Comparison of ENCODE assay signal across 31 cellular contexts in the genomic region with DNA sequence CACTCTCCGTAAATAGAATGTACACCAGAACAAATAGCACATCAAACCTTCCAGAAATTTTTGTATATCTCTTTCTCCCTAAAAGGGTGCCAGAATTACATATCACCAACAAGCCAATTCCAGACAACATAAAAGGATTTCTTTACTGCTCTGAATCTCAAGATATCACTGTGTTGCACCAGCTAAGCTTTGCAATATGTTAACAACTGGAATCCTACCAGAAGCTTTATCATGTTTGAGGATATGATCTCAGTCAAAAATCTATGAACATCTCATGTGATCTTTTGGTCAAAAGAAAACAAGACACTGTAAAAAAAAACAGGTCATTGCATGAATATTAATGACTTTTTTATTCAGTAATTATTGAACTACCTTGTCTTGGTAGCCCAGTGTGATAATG.
DNase-seq lines count a peak whose midpoint lies in the region; ATAC-seq and TF ChIP-seq lines count a peak whose summit lies in the region.
"Had no signal": no experiment of that assay in that cellular context is flagged by ENCODE, and none has a peak within 500 bp of the region (broad histone marks: within the 10 kb centered on the region; RNA-seq: fewer than 3 reads in every experiment).

No MANE protein-coding gene starts in this region.

- H3K9me3 Mint-ChIP-seq in stimulated activated naive B cell treated with anti-CD40 and anti-IgM and Interleukin-4, amounts not matched to agents 10 μg/mL and 1 μg/mL and 100 μg/mL, for 72 hours, result no peaks in the 10 kb centered on the region
- H3K9me3 Mint-ChIP-seq: CD14-positive monocyte; CD4-positive, alpha-beta memory T cell; CD4-positive, alpha-beta T cell; CD4-positive, CD25-positive, alpha-beta regulatory T cell; CD8-positive, alpha-beta memory T cell; CD8-positive, alpha-beta T cell had no signal

- ATAC-seq in stimulated activated naive B cell treated with anti-CD40 and anti-IgM and Interleukin-4, amounts not matched to agents 10 μg/mL and 1 μg/mL and 100 μg/mL, for 72 hours (replicated peaks), result no peak
- ATAC-seq: A549; CD8-positive, alpha-beta T cell had no signal

- no peaks in the 10 kb centered on the region for H3K4me1 Mint-ChIP-seq in stimulated activated naive B cell treated with anti-CD40 and anti-IgM and Interleukin-4, amounts not matched to agents 10 μg/mL and 1 μg/mL and 100 μg/mL, for 72 hours
- H3K4me1 Mint-ChIP-seq: B cell; CD14-positive monocyte; CD4-positive, alpha-beta memory T cell; CD4-positive, CD25-positive, alpha-beta regulatory T cell; CD8-positive, alpha-beta memory T cell had no signal

- H3K36me3 Mint-ChIP-seq in stimulated activated naive B cell treated with anti-CD40 and anti-IgM and Interleukin-4, amounts not matched to agents 10 μg/mL and 1 μg/mL and 100 μg/mL, for 72 hours, result no peaks in the 10 kb centered on the region
- H3K36me3 Mint-ChIP-seq: CD14-positive monocyte; CD4-positive, alpha-beta memory T cell; CD4-positive, CD25-positive, alpha-beta regulatory T cell; CD8-positive, alpha-beta memory T cell; CD8-positive, alpha-beta T cell had no signal

- DNase-seq in NCI-H226 (peak; percentile 4), inferior parietal cortex (ENCODE audit: extremely low spot score) (peak; percentile 54), middle frontal gyrus (ENCODE audit: extremely low spot score, low spot score) (peak; percentile 46), superior temporal gyrus (ENCODE audit: extremely low spot score) (peak; percentile 65), GM10266 (ENCODE audit: extremely low spot score) (no peak), NCI-H69 (lab: John Stamatoyannopoulos, UW) (no peak)
- DNase-seq in stimulated activated naive B cell treated with anti-CD40 and anti-IgM and Interleukin-4, amounts not matched to agents 10 μg/mL and 1 μg/mL and 100 μg/mL, for 72 hours, result no peak
- no peak for DNase-seq in NK-92 treated with Interleukin-12 subunit alpha and Interleukin-12 subunit beta, amount 100 ng/mL, for 24 hours (lab: John Stamatoyannopoulos, UW)
- DNase-seq: 8988T; ACHN; AML-193; BE2C; C1 segment of cervical spinal cord; Caco-2; Calu3; CD4-positive, alpha-beta memory T cell; CD4-positive, alpha-beta T cell; CD4-positive, CD25-positive, alpha-beta regulatory T cell; CD8-positive, alpha-beta memory T cell; CD8-positive, alpha-beta T cell; COR-L47; DMS 273 treated with DMSO at 0.1 percent for 48 hours; DMS153; DMS53; DMS79; DMS79 treated with DMSO at 0.1 percent for 48 hours; DND-41; EL had no signal

- TF ChIP-seq CTCF in GM10266 (IDR thresholded peaks at IDR 0.05; ENCODE audit: control insufficient read depth, insufficient read depth, low read depth, missing control alignments), result no peak

- peaks cover 0 to 11% of the 10 kb centered on the region in 2 donors for H3K27me3 Mint-ChIP-seq in stimulated activated naive B cell treated with anti-CD40 and anti-IgM and Interleukin-4, amounts not matched to agents 10 μg/mL and 1 μg/mL and 100 μg/mL, for 72 hours
- H3K27me3 Mint-ChIP-seq: CD4-positive, alpha-beta T cell had no signal

- no peak overlapping the region for H3K27ac Mint-ChIP-seq in stimulated activated naive B cell treated with anti-CD40 and anti-IgM and Interleukin-4, amounts not matched to agents 10 μg/mL and 1 μg/mL and 100 μg/mL, for 72 hours
- H3K27ac Mint-ChIP-seq: B cell; CD14-positive monocyte; CD4-positive, alpha-beta memory T cell; CD4-positive, alpha-beta T cell; CD4-positive, CD25-positive, alpha-beta regulatory T cell; CD8-positive, alpha-beta memory T cell; CD8-positive, alpha-beta T cell had no signal

- no peak overlapping the region for H3K4me3 Mint-ChIP-seq in stimulated activated naive B cell treated with anti-CD40 and anti-IgM and Interleukin-4, amounts not matched to agents 10 μg/mL and 1 μg/mL and 100 μg/mL, for 72 hours
- H3K4me3 Mint-ChIP-seq: B cell; CD14-positive monocyte; CD4-positive, alpha-beta memory T cell; CD4-positive, alpha-beta T cell; CD4-positive, CD25-positive, alpha-beta regulatory T cell; CD8-positive, alpha-beta memory T cell; CD8-positive, alpha-beta T cell had no signal

Comparison
In these comparisons a context has a peak if more than half of its experiments do, and no peak if none do; other contexts are left out.
1. DNase-seq: peak in NCI-H226 (single experiment), inferior parietal cortex (single experiment), middle frontal gyrus (single experiment) and superior temporal gyrus (single experiment); none in stimulated activated naive B cell treated with anti-CD40 and anti-IgM and Interleukin-4, amounts not matched to agents 10 μg/mL and 1 μg/mL and 100 μg/mL, for 72 hours (single experiment), GM10266 (single experiment), NCI-H69 (single experiment) and NK-92 treated with Interleukin-12 subunit alpha and Interleukin-12 subunit beta, amount 100 ng/mL, for 24 hours (single experiment).